In the genomic region with DNA sequence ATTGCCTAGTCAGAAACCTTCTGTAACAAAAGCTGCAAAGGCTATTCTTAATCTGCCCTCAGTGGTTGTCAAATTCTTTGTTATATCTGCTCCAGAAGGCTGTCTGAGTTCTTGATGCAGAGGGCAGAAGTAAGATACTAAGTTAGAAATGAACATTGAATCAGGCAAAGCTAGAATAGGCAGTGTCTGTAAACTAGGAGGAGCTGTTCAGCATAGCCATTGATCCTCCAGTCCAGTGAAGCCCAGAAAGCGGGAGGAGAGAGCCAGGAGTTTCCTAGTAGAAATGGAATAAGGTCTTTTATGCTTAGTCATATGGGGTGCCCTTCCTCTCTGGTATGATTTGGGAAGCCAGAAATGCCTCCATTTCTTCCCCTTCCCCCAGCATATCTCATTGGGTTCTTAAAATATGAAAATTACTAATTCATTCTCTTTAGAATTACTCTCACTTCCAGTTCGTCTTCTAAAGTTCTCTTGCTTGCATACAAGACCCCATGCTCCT, we compare ENCODE assay signal across 22 cellular contexts.
"Had no signal": no experiment of that assay in that cellular context is flagged by ENCODE, and none has a peak within 500 bp of the region (broad histone marks: within the 10 kb centered on the region; RNA-seq: fewer than 3 reads in every experiment).

No MANE protein-coding gene starts in this region.

- H3K4me1 ChIP-seq: breast epithelium had no signal

- H3K36me3 ChIP-seq: breast epithelium had no signal

- H3K27me3 ChIP-seq: adrenal gland, breast epithelium, SJSA1 had no signal

- H3K9me3 ChIP-seq: adrenal gland, breast epithelium, SJSA1 had no signal

- DNase-seq: activated CD4-positive, alpha-beta memory T cell treated with anti-CD3 and anti-CD28 coated beads, Interleukin-2, amount 10 ng/mL, durations not matched to agents 7 days and 5 days; activated CD4-positive, alpha-beta T cell treated with anti-CD3 and anti-CD28 coated beads, Interleukin-2, amount 10 ng/mL, durations not matched to agents 7 days and 5 days; activated CD4-positive, CD25-positive, alpha-beta regulatory T cell; activated naive CD4-positive, alpha-beta T cell treated with anti-CD3 and anti-CD28 coated beads, Interleukin-2, amount 50 U/mL, for 16 hours; activated naive CD8-positive, alpha-beta T cell treated with anti-CD3 and anti-CD28 coated beads, Interleukin-2, amount 10 ng/mL, durations not matched to agents 7 days and 5 days; activated T-cell treated with anti-CD3 and anti-CD28 coated beads for 4 hours; adrenal gland; aorta; caudate nucleus; NCI-H1048; NCI-H1417; NCI-H2029; NCI-H2107; NCI-H2171 treated with DMSO at 0.1 percent for 48 hours; NCI-H226; NCI-H69; NK-92 treated with Interleukin-12 subunit alpha and Interleukin-12 subunit beta, amount 100 ng/mL, for 24 hours; SHP77; T-helper 9 cell had no signal

- H3K4me3 ChIP-seq: adrenal gland, breast epithelium, SJSA1 had no signal

- FAIRE-seq: RCC 7860 had no signal

- H3K27ac ChIP-seq: adrenal gland, breast epithelium, SJSA1 had no signal
